Comparison of ENCODE assay signal across 17 cellular contexts in genomic region chr19:55352746-55353145, GRCh38. TPM values are rescaled to one million over a fixed set of nuclear protein-coding genes. Genes with fewer than 3 reads are reported as not detected.
DNase-seq lines count a peak whose midpoint lies in the region; ATAC-seq, FAIRE-seq and TF ChIP-seq lines count a peak whose summit lies in the region.
"Had no signal": no experiment of that assay in that cellular context is flagged by ENCODE, and none has a peak within 500 bp of the region (broad histone marks: within the 10 kb centered on the region; RNA-seq: fewer than 3 reads in every experiment).

No MANE protein-coding gene starts in this region.

- H3K36me3 Mint-ChIP-seq in WTC11, result no peaks in the 10 kb centered on the region

- intact Hi-C loops in HepG2 (cut with micrococcal nuclease; ENCODE audit: unreplicated experiment), result no loop called here
- intact Hi-C loops in right lobe of liver (cut with DNase I), result no loop called here
- intact Hi-C loops in heart left ventricle (cut with DNase I), result no loop called here
- intact Hi-C loops in prostate gland (cut with DNase I), result no loop called here
- intact Hi-C loops in posterior cingulate gyrus (cut with DNase I), result no loop called here

- 0 out of 2 replicates have a peak, but pooled peaks cover 4% of the 10 kb centered on the region for H4K20me1 ChIP-seq in HepG2 (ENCODE audit: insufficient read depth, low read length)

- TF ChIP-seq RAD21 in HepG2 (CRISPR knock-in tag; IDR thresholded peaks at IDR 0.05), result no peak

- no peak for FAIRE-seq in HepG2 (lab: Jason Lieb, UNC)
- FAIRE-seq: G401.6 had no signal

- no peak overlapping the region for H3K4me2 ChIP-seq in HepG2 (ENCODE audit: low read depth, low read length)

- TF ChIP-seq EP300 in HepG2 (IDR thresholded peaks at IDR 0.05; ENCODE audit: low read depth in 2 of 2, low read length in 2 of 2) (no peak), HepG2 (CRISPR knock-in tag; IDR thresholded peaks at IDR 0.05; ENCODE audit: borderline replicate concordance) (no peak)

- H3K27me3 ChIP-seq in HepG2 (ENCODE audit: control insufficient read depth in 1 of 2, insufficient read depth in 2 of 2, low read length in 2 of 2), result peaks cover 8 to 49% of the 10 kb centered on the region in 2 experiments; a peak in 4 of 5 replicates
- H3K27me3 ChIP-seq in right lobe of liver, result peaks cover 0 to 11% of the 10 kb centered on the region in 2 donors
- peaks cover 35% of the 10 kb centered on the region for H3K27me3 ChIP-seq in iPS-15b (ENCODE audit: control insufficient read depth, insufficient read depth, low read length)
- peaks cover 10 to 77% (median 47%) of the 10 kb centered on the region in 9 donors for H3K27me3 ChIP-seq in heart left ventricle
- peaks cover 3% of the 10 kb centered on the region for H3K27me3 ChIP-seq in prostate gland (replicated peaks; ENCODE audit: insufficient read depth)

- in situ Hi-C loops in HepG2 (cut with HindIII; ENCODE audit: extremely low pct_ligation_motif_present, low pct_unique_long_range_greater_than_20kb), result no loop called here

- H3K9me3 ChIP-seq in HepG2 (ENCODE audit: low read length) (no peaks in the 10 kb centered on the region), right lobe of liver (no peaks in the 10 kb centered on the region), iPS-15b (ENCODE audit: control insufficient read depth, insufficient read depth, low read length) (no peaks in the 10 kb centered on the region), heart left ventricle (no peaks in the 10 kb centered on the region), prostate gland (no peaks in the 10 kb centered on the region)
- H3K9me3 ChIP-seq: SK-N-SH, upper lobe of left lung had no signal

- peaks cover 70% of the 10 kb centered on the region for H3K27me3 Mint-ChIP-seq in WTC11 (ENCODE audit: low read depth)

- BruUV-seq in HepG2 (replicated peaks; lab: Mats Ljungman, UMichigan), result no TSS peak

- H3K36me3 ChIP-seq in HepG2 (replicated peaks in 1 of 2; ENCODE audit: control insufficient read depth in 1 of 2, insufficient read depth in 2 of 2, low read length in 2 of 2) (no peaks in the 10 kb centered on the region; a peak in 1 of 5 replicates), right lobe of liver (no peaks in the 10 kb centered on the region), iPS-15b (ENCODE audit: control insufficient read depth, insufficient read depth, low read length) (peaks cover 12% of the 10 kb centered on the region), heart left ventricle (no peaks in the 10 kb centered on the region), prostate gland (no peaks in the 10 kb centered on the region)
- H3K36me3 ChIP-seq: upper lobe of left lung had no signal

- no peak overlapping the region for H3K9ac ChIP-seq in HepG2 (ENCODE audit: insufficient read depth, low read depth, low read length)
- H3K9ac ChIP-seq in iPS-15b (ENCODE audit: low read depth, low read length), result no peak overlapping the region
- H3K9ac ChIP-seq: SK-N-SH had no signal

- DNase-seq in HepG2 (ENCODE audit: low spot score), result no peak
- DNase-seq in right lobe of liver, result no peak
- no peak for DNase-seq in WTC11 (ENCODE audit: low spot score)
- no peak for DNase-seq in heart left ventricle
- no peak for DNase-seq in DMS114 treated with DMSO at 0.1 percent for 48 hours (lab: John Stamatoyannopoulos, UW; ENCODE audit: unreplicated experiment)
- no peak for DNase-seq in prostate gland (ENCODE audit: low spot score)
- DNase-seq in posterior cingulate gyrus, result no peak
- DNase-seq: C1 segment of cervical spinal cord; kidney glomerular epithelial cell; NCI-H1092; NCI-H2171 treated with DMSO at 0.1 percent for 48 hours; SK-N-SH; stimulated activated CD4-positive, alpha-beta T cell treated with anti-CD3 and anti-CD28 coated beads, Interleukin-2, amount 100 ng/mL, for 48 hours had no signal

- no peak overlapping the region for H2AFZ ChIP-seq in HepG2 (ENCODE audit: low read length)

- H3K79me2 ChIP-seq in HepG2 (ENCODE audit: insufficient read depth, low read length), result no peaks in the 10 kb centered on the region

- H3K27ac Mint-ChIP-seq in WTC11, result no peak overlapping the region

- H3K4me3 Mint-ChIP-seq in WTC11, result peak overlapping the region; percentile 69

- TF ChIP-seq CTCF in HepG2 (CRISPR knock-in tag; IDR thresholded peaks at IDR 0.05), result no peak
- TF ChIP-seq CTCF in right lobe of liver (IDR thresholded peaks at IDR 0.05), result no peak
- TF ChIP-seq CTCF in WTC11 (IDR thresholded peaks at IDR 0.05), result no peak
- TF ChIP-seq CTCF in heart left ventricle (IDR thresholded peaks at IDR 0.05), result no peak
- no peak for TF ChIP-seq CTCF in prostate gland (IDR thresholded peaks at IDR 0.05)

- peaks cover 19% of the 10 kb centered on the region for H3K4me1 ChIP-seq in HepG2 (ENCODE audit: insufficient read depth, low read length)
- peaks cover 0 to 6% (median 0%) of the 10 kb centered on the region in 4 donors for H3K4me1 ChIP-seq in right lobe of liver
- peaks cover 15% of the 10 kb centered on the region for H3K4me1 ChIP-seq in iPS-15b (ENCODE audit: control insufficient read depth, insufficient read depth, low read length)
- H3K4me1 ChIP-seq in heart left ventricle, result peaks cover 0 to 20% (median 14%) of the 10 kb centered on the region in 12 donors
- peaks cover 5% of the 10 kb centered on the region for H3K4me1 ChIP-seq in prostate gland (replicated peaks)

- H3K9me3 Mint-ChIP-seq in WTC11, result no peaks in the 10 kb centered on the region

- ATAC-seq in HepG2, result no peak
- ATAC-seq in right lobe of liver, result no peak
- ATAC-seq in WTC11, result no peak
- ATAC-seq in heart left ventricle, result no peak
- ATAC-seq: right cardiac atrium had no signal

- no peak for TF ChIP-seq POLR2A in HepG2 (IDR thresholded peaks at IDR 0.05; ENCODE audit: insufficient read depth in 1 of 2, low read depth in 2 of 2, low read length in 2 of 2)
- no peak for TF ChIP-seq POLR2A in right lobe of liver (IDR thresholded peaks at IDR 0.05)
- no peak for TF ChIP-seq POLR2A in heart left ventricle (IDR thresholded peaks at IDR 0.05)
- TF ChIP-seq POLR2A in prostate gland (IDR thresholded peaks at IDR 0.05), result no peak

- POLR2A ChIA-PET in HepG2 (lab: Yijun Ruan, JAX), result interaction anchor here (0.9 to 1.8 kb wide), 2 partner anchors 14 to 19 kb away, joined by 3 to 4 read pairs; partner anchors contain the start of gene KMT5C
- POLR2A ChIA-PET in WTC11 (lab: Charles Lee), result interaction anchor here (1.6 kb wide), 1 partner anchor 14 kb away, joined by 5 read pairs; no protein-coding TSS in a partner anchor

- H3K4me3 ChIP-seq in HepG2 (replicated peaks in 1 of 3; ENCODE audit: insufficient read depth in 1 of 3, low read depth in 2 of 3, low read length in 3 of 3), result no peak overlapping the region
- no peak overlapping the region for H3K4me3 ChIP-seq in right lobe of liver
- H3K4me3 ChIP-seq in iPS-15b (ENCODE audit: low read depth, low read length), result peak overlapping the region; percentile 59
- no peak overlapping the region for H3K4me3 ChIP-seq in heart left ventricle
- no peak overlapping the region for H3K4me3 ChIP-seq in prostate gland

- H3K27ac ChIP-seq in HepG2 (ENCODE audit: extremely low read length, insufficient read depth, low read length), result no peak overlapping the region
- no peak overlapping the region for H3K27ac ChIP-seq in right lobe of liver
- no peak overlapping the region for H3K27ac ChIP-seq in heart left ventricle
- no peak overlapping the region for H3K27ac ChIP-seq in prostate gland
- H3K27ac ChIP-seq: upper lobe of left lung had no signal

- 29% methylated on average over 21 of the region's 21 CpGs for WGBS in HepG2 (ENCODE audit: low lambda C conversion rate)
- 68% methylated on average over 18 of the region's 21 CpGs for WGBS in right lobe of liver (ENCODE audit: insufficient coverage, low coverage, low lambda C conversion rate, missing lambda C conversion rate)
- WGBS in heart left ventricle, 4 donors, result 60 to 74% (median 67%) methylated on average over 21 of the region's 21 CpGs
- 48% methylated on average over 21 of the region's 21 CpGs for WGBS in prostate gland

- peaks cover 50% of the 10 kb centered on the region for H3K4me1 Mint-ChIP-seq in WTC11

- CTCF ChIA-PET in HepG2 (lab: Yijun Ruan, JAX; ENCODE audit: low intra/inter-chr PET ratio, low total read pairs), result no interaction called here
- CTCF ChIA-PET in WTC11 (lab: Charles Lee), result interaction anchor here (0.6 to 1.5 kb wide), 5 partner anchors 9 to 913 kb away, joined by 3 to 5 read pairs (median 3); no protein-coding TSS in a partner anchor

RNA-seq across cellular contexts. Expression of gene COX6B2, which starts 1.8 kb away (rescaled TPM):
- total RNA-seq in HepG2 (2016; rRNA removed; fragmentation: Illumina TruSeq; extraction: Trizol), result not detected in 2 replicates
- total RNA-seq in HepG2 (2016; cell fraction: cytosol; rRNA removed; fragmentation: Illumina TruSeq; extraction: Trizol; ENCODE audit: low read depth), result not detected in 2 replicates
- total RNA-seq in HepG2 (2016; cell fraction: insoluble cytoplasmic fraction; rRNA removed; fragmentation: Illumina TruSeq; extraction: Trizol), result not detected in 2 replicates
- not detected in 2 replicates for total RNA-seq in HepG2 (2016; cell fraction: membrane; rRNA removed; fragmentation: Illumina TruSeq; extraction: Trizol)
- not detected in 2 replicates for total RNA-seq in HepG2 (2016; cell fraction: nucleus; rRNA removed; fragmentation: Illumina TruSeq; extraction: Trizol)
- polyA plus RNA-seq in HepG2 (2011; rRNA removed), result 0.16 and 0.21 TPM in 2 replicates
- polyA plus RNA-seq in HepG2 (2011; cell fraction: cytosol; rRNA removed), result 0.04 and 0.05 TPM in 2 replicates
- 0.43 and 1.4 TPM in 2 replicates for polyA plus RNA-seq in HepG2 (2011; cell fraction: nucleus; rRNA removed)
- 0.28 TPM in 2 replicates for polyA plus RNA-seq in HepG2 (2012)
- not detected in 2 replicates for polyA plus RNA-seq in HepG2 (2016; cell fraction: cytosol; fragmentation: Illumina TruSeq; extraction: Trizol; ENCODE audit: low read depth)
- not detected in 2 replicates for polyA plus RNA-seq in HepG2 (2016; cell fraction: insoluble cytoplasmic fraction; fragmentation: Illumina TruSeq; extraction: Trizol; ENCODE audit: low read depth)
- not detected in 2 replicates for polyA plus RNA-seq in HepG2 (2016; cell fraction: membrane; fragmentation: Illumina TruSeq; extraction: Trizol; ENCODE audit: low read depth)
- not detected in 2 replicates for polyA plus RNA-seq in HepG2 (2016; cell fraction: nucleus; fragmentation: Illumina TruSeq; extraction: Trizol; ENCODE audit: insufficient read depth, low read depth)
- 0.16 TPM in 1 of 2 replicates, not detected in the other for polyA minus RNA-seq in HepG2 (2011; rRNA and poly(A)+ RNA removed; ENCODE audit: low replicate concordance)
- not detected in 2 replicates for polyA minus RNA-seq in HepG2 (2011; cell fraction: cytosol; rRNA and poly(A)+ RNA removed)
- polyA minus RNA-seq in HepG2 (2011; cell fraction: nucleus; rRNA and poly(A)+ RNA removed), result not detected in 2 replicates
- not detected for total RNA-seq in right lobe of liver
- total RNA-seq in WTC11 (2021), result 4.1 to 8.0 TPM (median 4.3 TPM) in 3 replicates
- total RNA-seq in heart left ventricle, result under 1 TPM in 1 of 9 donors, not detected in 8; 0.16 TPM
- polyA plus RNA-seq in heart left ventricle, result not detected
- total RNA-seq in prostate gland, result 10 to 100 TPM in 1 of 2 donors, not detected in 1; 10.2 TPM
- total RNA-seq: right cardiac atrium had no signal
- polyA plus RNA-seq: right cardiac atrium had no signal

RNA-seq across cellular contexts. Expression of gene GARIN5B, which starts 10.3 kb away (rescaled TPM):
- not detected in 2 replicates for total RNA-seq in HepG2 (2016; rRNA removed; fragmentation: Illumina TruSeq; extraction: Trizol)
- total RNA-seq in HepG2 (2016; cell fraction: cytosol; rRNA removed; fragmentation: Illumina TruSeq; extraction: Trizol; ENCODE audit: low read depth), result not detected in 2 replicates
- not detected in 2 replicates for total RNA-seq in HepG2 (2016; cell fraction: insoluble cytoplasmic fraction; rRNA removed; fragmentation: Illumina TruSeq; extraction: Trizol)
- not detected in 2 replicates for total RNA-seq in HepG2 (2016; cell fraction: membrane; rRNA removed; fragmentation: Illumina TruSeq; extraction: Trizol)
- not detected in 2 replicates for total RNA-seq in HepG2 (2016; cell fraction: nucleus; rRNA removed; fragmentation: Illumina TruSeq; extraction: Trizol)
- polyA plus RNA-seq in HepG2 (2011; rRNA removed), result 0.03 TPM in 1 of 2 replicates, not detected in the other
- polyA plus RNA-seq in HepG2 (2011; cell fraction: cytosol; rRNA removed), result not detected in 2 replicates
- 0.31 and 0.59 TPM in 2 replicates for polyA plus RNA-seq in HepG2 (2011; cell fraction: nucleus; rRNA removed)
- 0.09 TPM in 1 of 2 replicates, not detected in the other for polyA plus RNA-seq in HepG2 (2012)
- not detected in 2 replicates for polyA plus RNA-seq in HepG2 (2016; cell fraction: cytosol; fragmentation: Illumina TruSeq; extraction: Trizol; ENCODE audit: low read depth)
- polyA plus RNA-seq in HepG2 (2016; cell fraction: insoluble cytoplasmic fraction; fragmentation: Illumina TruSeq; extraction: Trizol; ENCODE audit: low read depth), result not detected in 2 replicates
- polyA plus RNA-seq in HepG2 (2016; cell fraction: membrane; fragmentation: Illumina TruSeq; extraction: Trizol; ENCODE audit: low read depth), result not detected in 2 replicates
- not detected in 2 replicates for polyA plus RNA-seq in HepG2 (2016; cell fraction: nucleus; fragmentation: Illumina TruSeq; extraction: Trizol; ENCODE audit: insufficient read depth, low read depth)
- not detected in 2 replicates for polyA minus RNA-seq in HepG2 (2011; rRNA and poly(A)+ RNA removed; ENCODE audit: low replicate concordance)
- not detected in 2 replicates for polyA minus RNA-seq in HepG2 (2011; cell fraction: cytosol; rRNA and poly(A)+ RNA removed)
- 0.25 TPM in 1 of 2 replicates, not detected in the other for polyA minus RNA-seq in HepG2 (2011; cell fraction: nucleus; rRNA and poly(A)+ RNA removed)
- total RNA-seq in right lobe of liver, result not detected
- total RNA-seq in WTC11 (2021), result 0.07 to 0.09 TPM in 2 of 3 replicates, not detected in the other
- total RNA-seq in heart left ventricle, result not detected
- polyA plus RNA-seq in heart left ventricle, result not detected
- total RNA-seq in prostate gland, result 1 to 10 TPM in 1 of 2 donors, not detected in 1; 1.5 TPM
- total RNA-seq: right cardiac atrium, upper lobe of left lung had no signal
- polyA plus RNA-seq: right cardiac atrium, SK-N-SH had no signal

RNA-seq across cellular contexts. Expression of gene KMT5C, which starts 13.1 kb away (rescaled TPM):
- 2.1 and 5.5 TPM in 2 replicates for total RNA-seq in HepG2 (2016; rRNA removed; fragmentation: Illumina TruSeq; extraction: Trizol)
- 1.8 and 2.2 TPM in 2 replicates for total RNA-seq in HepG2 (2016; cell fraction: cytosol; rRNA removed; fragmentation: Illumina TruSeq; extraction: Trizol; ENCODE audit: low read depth)
- 1.8 and 4.7 TPM in 2 replicates for total RNA-seq in HepG2 (2016; cell fraction: insoluble cytoplasmic fraction; rRNA removed; fragmentation: Illumina TruSeq; extraction: Trizol)
- 3.9 and 4.5 TPM in 2 replicates for total RNA-seq in HepG2 (2016; cell fraction: membrane; rRNA removed; fragmentation: Illumina TruSeq; extraction: Trizol)
- 5.3 and 6.2 TPM in 2 replicates for total RNA-seq in HepG2 (2016; cell fraction: nucleus; rRNA removed; fragmentation: Illumina TruSeq; extraction: Trizol)
- polyA plus RNA-seq in HepG2 (2011; rRNA removed), result 9.0 and 11.8 TPM in 2 replicates
- 6.6 and 8.7 TPM in 2 replicates for polyA plus RNA-seq in HepG2 (2011; cell fraction: cytosol; rRNA removed)
- 46.8 and 58.8 TPM in 2 replicates for polyA plus RNA-seq in HepG2 (2011; cell fraction: nucleus; rRNA removed)
- 10.0 and 13.2 TPM in 2 replicates for polyA plus RNA-seq in HepG2 (2012)
- polyA plus RNA-seq in HepG2 (2016; cell fraction: cytosol; fragmentation: Illumina TruSeq; extraction: Trizol; ENCODE audit: low read depth), result 1.3 and 1.4 TPM in 2 replicates
- polyA plus RNA-seq in HepG2 (2016; cell fraction: insoluble cytoplasmic fraction; fragmentation: Illumina TruSeq; extraction: Trizol; ENCODE audit: low read depth), result 2.6 and 4.4 TPM in 2 replicates
- 2.5 and 3.8 TPM in 2 replicates for polyA plus RNA-seq in HepG2 (2016; cell fraction: membrane; fragmentation: Illumina TruSeq; extraction: Trizol; ENCODE audit: low read depth)
- 14.7 and 16.2 TPM in 2 replicates for polyA plus RNA-seq in HepG2 (2016; cell fraction: nucleus; fragmentation: Illumina TruSeq; extraction: Trizol; ENCODE audit: insufficient read depth, low read depth)
- 9.0 and 17.8 TPM in 2 replicates for polyA minus RNA-seq in HepG2 (2011; rRNA and poly(A)+ RNA removed; ENCODE audit: low replicate concordance)
- 4.7 and 5.3 TPM in 2 replicates for polyA minus RNA-seq in HepG2 (2011; cell fraction: cytosol; rRNA and poly(A)+ RNA removed)
- 7.0 and 12.1 TPM in 2 replicates for polyA minus RNA-seq in HepG2 (2011; cell fraction: nucleus; rRNA and poly(A)+ RNA removed)
- 1 to 10 TPM; 2.3 to 5.3 (median 3.7) TPM for total RNA-seq in right lobe of liver
- total RNA-seq in WTC11 (2021), result 49.1 to 63.1 TPM (median 52.3 TPM) in 3 replicates
- total RNA-seq in heart left ventricle, result 10 to 100 TPM in 1 of 9 donors, 1 to 10 TPM in 8; 3.6 to 10.8 (median 7.2) TPM
- polyA plus RNA-seq in heart left ventricle, result 1 to 10 TPM; 3.3 to 6.2 TPM
- 10 to 100 TPM; 17.8 to 32.3 TPM for total RNA-seq in prostate gland

RNA-seq across cellular contexts. Expression of gene IL11, which starts 17.5 kb away (rescaled TPM):
- total RNA-seq in HepG2 (2016; rRNA removed; fragmentation: Illumina TruSeq; extraction: Trizol) (2.9 and 3.0 TPM in 2 replicates), right lobe of liver (not detected), WTC11 (2021) (1.2 to 1.8 TPM (median 1.6 TPM) in 3 replicates), heart left ventricle (under 1 TPM in 2 of 9 donors, not detected in 7; 0.11 to 0.43 TPM), prostate gland (1 to 10 TPM in 1 of 2 donors, not detected in 1; 2.0 TPM)
- 3.4 and 3.8 TPM in 2 replicates for total RNA-seq in HepG2 (2016; cell fraction: cytosol; rRNA removed; fragmentation: Illumina TruSeq; extraction: Trizol; ENCODE audit: low read depth)
- total RNA-seq in HepG2 (2016; cell fraction: insoluble cytoplasmic fraction; rRNA removed; fragmentation: Illumina TruSeq; extraction: Trizol), result 1.8 and 3.5 TPM in 2 replicates
- total RNA-seq in HepG2 (2016; cell fraction: membrane; rRNA removed; fragmentation: Illumina TruSeq; extraction: Trizol), result 6.4 and 6.5 TPM in 2 replicates
- 1.9 and 2.4 TPM in 2 replicates for total RNA-seq in HepG2 (2016; cell fraction: nucleus; rRNA removed; fragmentation: Illumina TruSeq; extraction: Trizol)
- polyA plus RNA-seq in HepG2 (2011; rRNA removed) (2.5 and 4.5 TPM in 2 replicates), heart left ventricle (under 1 TPM in 1 of 2 donors, not detected in 1; 0.25 TPM)
- polyA plus RNA-seq in HepG2 (2011; cell fraction: cytosol; rRNA removed), result 2.8 and 3.0 TPM in 2 replicates
- polyA plus RNA-seq in HepG2 (2011; cell fraction: nucleus; rRNA removed), result 5.1 and 7.0 TPM in 2 replicates
- polyA plus RNA-seq in HepG2 (2012), result 0.95 and 4.9 TPM in 2 replicates
- 3.0 and 3.3 TPM in 2 replicates for polyA plus RNA-seq in HepG2 (2016; cell fraction: cytosol; fragmentation: Illumina TruSeq; extraction: Trizol; ENCODE audit: low read depth)
- 2.0 and 2.8 TPM in 2 replicates for polyA plus RNA-seq in HepG2 (2016; cell fraction: insoluble cytoplasmic fraction; fragmentation: Illumina TruSeq; extraction: Trizol; ENCODE audit: low read depth)
- 3.5 and 3.7 TPM in 2 replicates for polyA plus RNA-seq in HepG2 (2016; cell fraction: membrane; fragmentation: Illumina TruSeq; extraction: Trizol; ENCODE audit: low read depth)
- 3.7 and 4.1 TPM in 2 replicates for polyA plus RNA-seq in HepG2 (2016; cell fraction: nucleus; fragmentation: Illumina TruSeq; extraction: Trizol; ENCODE audit: insufficient read depth, low read depth)
- polyA minus RNA-seq in HepG2 (2011; rRNA and poly(A)+ RNA removed; ENCODE audit: low replicate concordance), result 0.89 and 2.4 TPM in 2 replicates
- polyA minus RNA-seq in HepG2 (2011; cell fraction: cytosol; rRNA and poly(A)+ RNA removed), result 2.2 and 2.6 TPM in 2 replicates
- 0.62 and 0.77 TPM in 2 replicates for polyA minus RNA-seq in HepG2 (2011; cell fraction: nucleus; rRNA and poly(A)+ RNA removed)
- total RNA-seq: right cardiac atrium had no signal
- polyA plus RNA-seq: right cardiac atrium had no signal

RNA-seq across cellular contexts. Expression of gene TMEM190, which starts 23.9 kb away (rescaled TPM):
- 0.35 TPM in 1 of 2 replicates, not detected in the other for total RNA-seq in HepG2 (2016; rRNA removed; fragmentation: Illumina TruSeq; extraction: Trizol)
- total RNA-seq in HepG2 (2016; cell fraction: cytosol; rRNA removed; fragmentation: Illumina TruSeq; extraction: Trizol; ENCODE audit: low read depth), result 0.81 TPM in 1 of 2 replicates, not detected in the other
- total RNA-seq in HepG2 (2016; cell fraction: insoluble cytoplasmic fraction; rRNA removed; fragmentation: Illumina TruSeq; extraction: Trizol), result 0.37 and 0.43 TPM in 2 replicates
- total RNA-seq in HepG2 (2016; cell fraction: membrane; rRNA removed; fragmentation: Illumina TruSeq; extraction: Trizol), result 0.59 and 0.72 TPM in 2 replicates
- total RNA-seq in HepG2 (2016; cell fraction: nucleus; rRNA removed; fragmentation: Illumina TruSeq; extraction: Trizol), result not detected in 2 replicates
- polyA plus RNA-seq in HepG2 (2011; rRNA removed), result 0.83 and 1.6 TPM in 2 replicates
- polyA plus RNA-seq in HepG2 (2011; cell fraction: cytosol; rRNA removed), result 1.1 and 1.9 TPM in 2 replicates
- polyA plus RNA-seq in HepG2 (2011; cell fraction: nucleus; rRNA removed), result 3.0 and 3.8 TPM in 2 replicates
- polyA plus RNA-seq in HepG2 (2012), result 1.3 and 1.4 TPM in 2 replicates
- polyA plus RNA-seq in HepG2 (2016; cell fraction: cytosol; fragmentation: Illumina TruSeq; extraction: Trizol; ENCODE audit: low read depth), result 0.54 and 1.0 TPM in 2 replicates
- polyA plus RNA-seq in HepG2 (2016; cell fraction: insoluble cytoplasmic fraction; fragmentation: Illumina TruSeq; extraction: Trizol; ENCODE audit: low read depth), result 0.67 and 0.95 TPM in 2 replicates
- not detected in 2 replicates for polyA plus RNA-seq in HepG2 (2016; cell fraction: membrane; fragmentation: Illumina TruSeq; extraction: Trizol; ENCODE audit: low read depth)
- 1.3 TPM in 1 of 2 replicates, not detected in the other for polyA plus RNA-seq in HepG2 (2016; cell fraction: nucleus; fragmentation: Illumina TruSeq; extraction: Trizol; ENCODE audit: insufficient read depth, low read depth)
- 0.30 TPM in 1 of 2 replicates, not detected in the other for polyA minus RNA-seq in HepG2 (2011; rRNA and poly(A)+ RNA removed; ENCODE audit: low replicate concordance)
- not detected in 2 replicates for polyA minus RNA-seq in HepG2 (2011; cell fraction: cytosol; rRNA and poly(A)+ RNA removed)
- polyA minus RNA-seq in HepG2 (2011; cell fraction: nucleus; rRNA and poly(A)+ RNA removed), result not detected in 2 replicates
- total RNA-seq in right lobe of liver, result not detected
- total RNA-seq in WTC11 (2021), result 0.33 to 2.6 TPM (median 0.82 TPM) in 3 replicates
- not detected for total RNA-seq in heart left ventricle
- not detected for polyA plus RNA-seq in heart left ventricle
- total RNA-seq in prostate gland, result not detected
- total RNA-seq: right cardiac atrium had no signal
- polyA plus RNA-seq: right cardiac atrium had no signal
